2 cellular contexts compared by ENCODE assay signal in the genomic region with DNA sequence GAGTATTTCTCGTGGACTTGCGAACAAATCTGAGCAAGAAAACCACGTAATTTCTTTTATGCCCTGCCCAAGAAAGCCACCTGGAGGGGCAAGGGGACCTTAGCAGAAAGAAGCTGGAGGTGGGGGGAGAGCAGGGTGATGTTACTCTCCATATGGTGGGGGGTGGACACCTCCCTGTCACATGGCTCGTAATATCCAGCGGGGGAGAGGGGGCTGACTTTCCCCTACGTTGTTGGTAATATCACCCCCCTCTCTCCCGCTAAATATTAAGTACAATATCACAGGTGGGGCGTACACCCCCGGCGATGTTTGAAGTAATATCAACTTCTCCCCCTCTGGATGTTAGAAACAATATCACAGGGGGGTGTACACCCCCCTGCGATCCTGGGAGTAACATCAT.
A peak's percentile ranks its signal among the peaks of the same experiment; 100 is the strongest.
TF ChIP-seq lines count a peak whose summit lies in the region.

No MANE protein-coding gene starts in this region.

TF ChIP-seq in HEK293, 187 proteins besides CTCF, POLR2A, EP300 and RAD21:
- TF ChIP-seq, protein P1, sequence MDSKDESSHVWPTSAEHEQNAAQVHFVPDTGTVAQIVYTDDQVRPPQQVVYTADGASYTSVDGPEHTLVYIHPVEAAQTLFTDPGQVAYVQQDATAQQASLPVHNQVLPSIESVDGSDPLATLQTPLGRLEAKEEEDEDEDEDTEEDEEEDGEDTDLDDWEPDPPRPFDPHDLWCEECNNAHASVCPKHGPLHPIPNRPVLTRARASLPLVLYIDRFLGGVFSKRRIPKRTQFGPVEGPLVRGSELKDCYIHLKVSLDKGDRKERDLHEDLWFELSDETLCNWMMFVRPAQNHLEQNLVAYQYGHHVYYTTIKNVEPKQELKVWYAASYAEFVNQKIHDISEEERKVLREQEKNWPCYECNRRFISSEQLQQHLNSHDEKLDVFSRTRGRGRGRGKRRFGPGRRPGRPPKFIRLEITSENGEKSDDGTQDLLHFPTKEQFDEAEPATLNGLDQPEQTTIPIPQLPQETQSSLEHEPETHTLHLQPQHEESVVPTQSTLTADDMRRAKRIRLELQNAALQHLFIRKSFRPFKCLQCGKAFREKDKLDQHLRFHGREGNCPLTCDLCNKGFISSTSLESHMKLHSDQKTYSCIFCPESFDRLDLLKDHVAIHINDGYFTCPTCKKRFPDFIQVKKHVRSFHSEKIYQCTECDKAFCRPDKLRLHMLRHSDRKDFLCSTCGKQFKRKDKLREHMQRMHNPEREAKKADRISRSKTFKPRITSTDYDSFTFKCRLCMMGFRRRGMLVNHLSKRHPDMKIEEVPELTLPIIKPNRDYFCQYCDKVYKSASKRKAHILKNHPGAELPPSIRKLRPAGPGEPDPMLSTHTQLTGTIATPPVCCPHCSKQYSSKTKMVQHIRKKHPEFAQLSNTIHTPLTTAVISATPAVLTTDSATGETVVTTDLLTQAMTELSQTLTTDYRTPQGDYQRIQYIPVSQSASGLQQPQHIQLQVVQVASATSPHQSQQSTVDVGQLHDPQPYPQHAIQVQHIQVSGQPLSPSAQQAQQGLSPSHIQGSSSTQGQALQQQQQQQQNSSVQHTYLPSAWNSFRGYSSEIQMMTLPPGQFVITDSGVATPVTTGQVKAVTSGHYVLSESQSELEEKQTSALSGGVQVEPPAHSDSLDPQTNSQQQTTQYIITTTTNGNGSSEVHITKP (tag by site-specific recombination; IDR thresholded peaks at IDR 0.05): peak; percentile 75

TF ChIP-seq in K562, 482 proteins besides CTCF, POLR2A, EP300 and RAD21:
- TF ChIP-seq, protein P1 (IDR thresholded peaks at IDR 0.05; ENCODE audit: partially characterized antibody): peak; percentile 63
